In genomic region chr17:7897773-7898172, GRCh38 we compare ENCODE assay signal across 9 cellular contexts. TPM values are rescaled to one million over a fixed set of nuclear protein-coding genes. Genes with fewer than 3 reads are reported as not detected.
DNase-seq lines count a peak whose midpoint lies in the region; ATAC-seq and TF ChIP-seq lines count a peak whose summit lies in the region.
"Had no signal": no experiment of that assay in that cellular context is flagged by ENCODE, and none has a peak within 500 bp of the region (broad histone marks: within the 10 kb centered on the region; RNA-seq: fewer than 3 reads in every experiment).

No MANE protein-coding gene starts in this region.

- H3K4me3 Mint-ChIP-seq in activated T-cell treated with anti-CD3 and anti-CD28 coated beads, Interleukin-2, amount 50 U/mL, for 72 hours, result peak overlapping the region in 1 of 2 donors; percentile 17
- H3K4me3 Mint-ChIP-seq in T-cell, result no peak overlapping the region
- no peak overlapping the region for H3K4me3 Mint-ChIP-seq in progenitor cell of endocrine pancreas (ENCODE audit: low read depth)
- no peak overlapping the region for H3K4me3 Mint-ChIP-seq in activated CD4-positive, alpha-beta T cell treated with anti-CD3 and anti-CD28 coated beads, Interleukin-2, amount 10 ng/mL, durations not matched to agents 7 days and 5 days
- H3K4me3 Mint-ChIP-seq: activated B cell treated with CpG ODN at 0.5 μM for 24 hours had no signal

- peak overlapping the region; percentile 89 for H3K27ac Mint-ChIP-seq in activated T-cell treated with anti-CD3 and anti-CD28 coated beads, Interleukin-2, amount 50 U/mL, for 72 hours
- H3K27ac Mint-ChIP-seq in T-cell, result peak overlapping the region; percentile 53 to 71
- peak overlapping the region; percentile 5 for H3K27ac Mint-ChIP-seq in progenitor cell of endocrine pancreas
- H3K27ac Mint-ChIP-seq in activated CD4-positive, alpha-beta T cell treated with anti-CD3 and anti-CD28 coated beads, Interleukin-2, amount 10 ng/mL, durations not matched to agents 7 days and 5 days, result no peak overlapping the region
- H3K27ac Mint-ChIP-seq: activated B cell treated with CpG ODN at 0.5 μM for 24 hours had no signal

- DNase-seq in activated T-cell treated with anti-CD3 and anti-CD28 coated beads, Interleukin-2, amount 50 U/mL, for 72 hours, result peak in 1 of 2 donors; percentile 19
- no peak for DNase-seq in activated T-cell treated with anti-CD3 and anti-CD28 coated beads, Interleukin-2, amount 50 U/mL, for 48 hours
- DNase-seq in T-cell (peak in 6 of 34 experiments; percentile 7 to 22 (median 11)), fibroblast of peridontal ligament (ENCODE audit: extremely low read depth) (peak; percentile 86), progenitor cell of endocrine pancreas (ENCODE audit: low spot score, unreplicated experiment) (no peak), NOMO-1 treated with dmso at 0.1 percent for 144 hours (lab: John Stamatoyannopoulos, UW; ENCODE audit: unreplicated experiment) (no peak), mucosa of gallbladder (ENCODE audit: low spot score) (no peak)
- no peak for DNase-seq in activated CD4-positive, alpha-beta T cell treated with anti-CD3 and anti-CD28 coated beads, Interleukin-2, amount 10 ng/mL, durations not matched to agents 7 days and 5 days
- DNase-seq: activated B cell treated with CpG ODN at 0.5 μM for 24 hours had no signal

- peaks cover 20 to 48% of the 10 kb centered on the region in 2 donors for H3K36me3 Mint-ChIP-seq in activated T-cell treated with anti-CD3 and anti-CD28 coated beads, Interleukin-2, amount 50 U/mL, for 72 hours (ENCODE audit: insufficient read depth in 2 of 2)
- H3K36me3 Mint-ChIP-seq in T-cell (peaks cover 73% of the 10 kb centered on the region), progenitor cell of endocrine pancreas (ENCODE audit: insufficient read depth) (peaks cover 56% of the 10 kb centered on the region)
- peaks cover 82% of the 10 kb centered on the region for H3K36me3 Mint-ChIP-seq in activated CD4-positive, alpha-beta T cell treated with anti-CD3 and anti-CD28 coated beads, Interleukin-2, amount 10 ng/mL, durations not matched to agents 7 days and 5 days (ENCODE audit: low read depth)

- H3K27me3 Mint-ChIP-seq in activated T-cell treated with anti-CD3 and anti-CD28 coated beads, Interleukin-2, amount 50 U/mL, for 72 hours (ENCODE audit: low read depth), result no peaks in the 10 kb centered on the region
- no peaks in the 10 kb centered on the region for H3K27me3 Mint-ChIP-seq in T-cell
- no peaks in the 10 kb centered on the region for H3K27me3 Mint-ChIP-seq in progenitor cell of endocrine pancreas
- H3K27me3 Mint-ChIP-seq in activated CD4-positive, alpha-beta T cell treated with anti-CD3 and anti-CD28 coated beads, Interleukin-2, amount 10 ng/mL, durations not matched to agents 7 days and 5 days, result no peaks in the 10 kb centered on the region
- H3K27me3 Mint-ChIP-seq: activated B cell treated with CpG ODN at 0.5 μM for 24 hours had no signal

- H3K4me1 Mint-ChIP-seq in activated T-cell treated with anti-CD3 and anti-CD28 coated beads, Interleukin-2, amount 50 U/mL, for 72 hours (ENCODE audit: low read depth), result peaks cover 20% of the 10 kb centered on the region
- H3K4me1 Mint-ChIP-seq in T-cell, result peaks cover 6 to 11% (median 7%) of the 10 kb centered on the region in 3 donors
- peaks cover 9% of the 10 kb centered on the region for H3K4me1 Mint-ChIP-seq in progenitor cell of endocrine pancreas (ENCODE audit: low read depth)
- H3K4me1 Mint-ChIP-seq in activated CD4-positive, alpha-beta T cell treated with anti-CD3 and anti-CD28 coated beads, Interleukin-2, amount 10 ng/mL, durations not matched to agents 7 days and 5 days, result peaks cover 21% of the 10 kb centered on the region
- H3K4me1 Mint-ChIP-seq: activated B cell treated with CpG ODN at 0.5 μM for 24 hours had no signal

- peak; percentile 59 to 88 for ATAC-seq in activated T-cell treated with anti-CD3 and anti-CD28 coated beads, Interleukin-2, amount 50 U/mL, for 72 hours (replicated peaks in 1 of 2)
- peak in 2 of 4 experiments; percentile 46 to 69 for ATAC-seq in T-cell (replicated peaks in 1 of 4)

- POLR2A ChIA-PET in T-cell (lab: Charles Lee), result no interaction called here
- POLR2A ChIA-PET in activated CD4-positive, alpha-beta T cell treated with anti-CD3 and anti-CD28 coated beads, Interleukin-2, amount 10 ng/mL, durations not matched to agents 7 days and 5 days (lab: Charles Lee), result no interaction called here

- H3K9me3 Mint-ChIP-seq in activated T-cell treated with anti-CD3 and anti-CD28 coated beads, Interleukin-2, amount 50 U/mL, for 72 hours, result no peaks in the 10 kb centered on the region
- H3K9me3 Mint-ChIP-seq in T-cell (no peaks in the 10 kb centered on the region), progenitor cell of endocrine pancreas (ENCODE audit: low read depth) (no peaks in the 10 kb centered on the region)
- H3K9me3 Mint-ChIP-seq in activated CD4-positive, alpha-beta T cell treated with anti-CD3 and anti-CD28 coated beads, Interleukin-2, amount 10 ng/mL, durations not matched to agents 7 days and 5 days, result no peaks in the 10 kb centered on the region
- H3K9me3 Mint-ChIP-seq: activated B cell treated with CpG ODN at 0.5 μM for 24 hours had no signal

- CTCF ChIA-PET in T-cell (lab: Charles Lee), result interaction anchor here (0.6 to 1.7 kb wide), 6 partner anchors 15 to 82 kb away, joined by 3 to 4 read pairs (median 4); partner anchors contain the start of gene NAA38 (in 1 of the 2)
- CTCF ChIA-PET in activated CD4-positive, alpha-beta T cell treated with anti-CD3 and anti-CD28 coated beads, Interleukin-2, amount 10 ng/mL, durations not matched to agents 7 days and 5 days (lab: Charles Lee), result interaction anchor here (1.0 to 2.1 kb wide), 3 partner anchors 9 to 91 kb away, joined by 4 to 6 read pairs (median 4); no protein-coding TSS in a partner anchor

- TF ChIP-seq CTCF in progenitor cell of endocrine pancreas (IDR thresholded peaks at IDR 0.05; ENCODE audit: unreplicated experiment), result peak; percentile 30

RNA-seq across cellular contexts. Expression of gene CHD3, which starts 9.2 kb away (rescaled TPM):
- total RNA-seq in activated T-cell treated with anti-CD3 and anti-CD28 coated beads, Interleukin-2, amount 50 U/mL, for 72 hours, result 100 to 1,000 TPM; 133 to 140 TPM
- total RNA-seq in T-cell, result 100 to 1,000 TPM; 250 to 331 (median 274) TPM
- total RNA-seq in progenitor cell of endocrine pancreas, result 112 and 119 TPM in 2 replicates
- 100 to 1,000 TPM; 216 to 223 TPM for total RNA-seq in activated CD4-positive, alpha-beta T cell treated with anti-CD3 and anti-CD28 coated beads, Interleukin-2, amount 10 ng/mL, durations not matched to agents 7 days and 5 days
- total RNA-seq in mucosa of gallbladder, result 127 TPM

RNA-seq across cellular contexts. Expression of gene RNF227, which starts 18.3 kb away (rescaled TPM):
- 1 to 10 TPM; 2.5 to 3.7 TPM for total RNA-seq in activated T-cell treated with anti-CD3 and anti-CD28 coated beads, Interleukin-2, amount 50 U/mL, for 72 hours
- 1 to 10 TPM; 2.9 to 7.3 (median 5.2) TPM for total RNA-seq in T-cell
- 1.8 and 2.3 TPM in 2 replicates for total RNA-seq in progenitor cell of endocrine pancreas
- total RNA-seq in activated CD4-positive, alpha-beta T cell treated with anti-CD3 and anti-CD28 coated beads, Interleukin-2, amount 10 ng/mL, durations not matched to agents 7 days and 5 days, result 1 to 10 TPM; 4.4 to 4.5 TPM
- 3.5 TPM for total RNA-seq in mucosa of gallbladder

RNA-seq across cellular contexts. Expression of gene KCNAB3, which starts 31.9 kb away (rescaled TPM):
- total RNA-seq in activated T-cell treated with anti-CD3 and anti-CD28 coated beads, Interleukin-2, amount 50 U/mL, for 72 hours, result 10 to 100 TPM; 10.2 to 10.3 TPM
- total RNA-seq in T-cell, result 10 to 100 TPM; 10.0 to 18.1 (median 14.5) TPM
- total RNA-seq in progenitor cell of endocrine pancreas, result 6.0 and 6.4 TPM in 2 replicates
- total RNA-seq in activated CD4-positive, alpha-beta T cell treated with anti-CD3 and anti-CD28 coated beads, Interleukin-2, amount 10 ng/mL, durations not matched to agents 7 days and 5 days, result 10 to 100 TPM; 11.8 to 12.4 TPM
- 2.5 TPM for total RNA-seq in mucosa of gallbladder

RNA-seq across cellular contexts. Expression of gene TRAPPC1, which starts 34.0 kb away (rescaled TPM):
- 100 to 1,000 TPM; 139 to 150 TPM for total RNA-seq in activated T-cell treated with anti-CD3 and anti-CD28 coated beads, Interleukin-2, amount 50 U/mL, for 72 hours
- total RNA-seq in T-cell (100 to 1,000 TPM in 3 of 5 donors, 10 to 100 TPM in 2; 95.4 to 138 (median 113) TPM), progenitor cell of endocrine pancreas (139 and 141 TPM in 2 replicates), mucosa of gallbladder (147 TPM)
- 100 to 1,000 TPM; 235 to 251 TPM for total RNA-seq in activated CD4-positive, alpha-beta T cell treated with anti-CD3 and anti-CD28 coated beads, Interleukin-2, amount 10 ng/mL, durations not matched to agents 7 days and 5 days

RNA-seq across cellular contexts. Expression of gene CNTROB, which starts 34.2 kb away (rescaled TPM):
- total RNA-seq in activated T-cell treated with anti-CD3 and anti-CD28 coated beads, Interleukin-2, amount 50 U/mL, for 72 hours, result 10 to 100 TPM; 61.0 to 62.6 TPM
- total RNA-seq in T-cell (10 to 100 TPM; 28.9 to 34.9 (median 32.9) TPM), progenitor cell of endocrine pancreas (47.7 and 51.6 TPM in 2 replicates), mucosa of gallbladder (32.1 TPM)
- 10 to 100 TPM; 74.3 to 77.4 TPM for total RNA-seq in activated CD4-positive, alpha-beta T cell treated with anti-CD3 and anti-CD28 coated beads, Interleukin-2, amount 10 ng/mL, durations not matched to agents 7 days and 5 days
